22 cellular contexts compared by ENCODE assay signal in the genomic region with DNA sequence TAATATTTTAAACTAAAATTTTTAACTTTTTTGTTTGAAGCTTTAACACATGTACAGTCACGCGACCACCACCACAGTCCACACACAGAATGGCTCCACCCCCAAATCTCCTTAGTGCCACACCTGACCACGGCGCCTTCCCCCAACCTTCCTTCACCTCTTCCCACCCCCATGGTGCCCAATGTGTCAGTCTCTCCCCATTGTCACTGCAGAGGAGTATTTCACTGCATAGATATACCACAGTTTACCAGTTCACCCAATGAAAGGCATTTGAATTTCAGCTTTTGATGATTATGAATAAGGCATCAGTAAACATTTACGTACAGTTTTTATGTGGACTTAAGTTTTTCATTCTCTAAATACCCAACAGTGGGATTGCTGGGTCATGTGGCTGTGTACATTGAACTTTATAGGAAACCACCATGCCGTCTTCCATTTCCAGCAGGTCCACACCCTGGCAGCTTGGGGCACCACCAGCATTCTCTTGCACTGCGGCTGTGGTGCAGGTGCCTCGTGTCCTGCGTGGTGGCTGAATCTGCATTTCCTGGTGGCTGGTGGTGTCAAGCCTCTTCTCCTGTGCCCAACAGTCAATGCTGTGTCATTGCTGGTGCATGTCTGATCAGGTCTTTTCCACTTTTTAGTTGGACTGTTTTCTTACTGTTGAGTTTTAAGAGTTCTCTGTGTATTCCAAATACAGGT. TPM values are rescaled to one million over a fixed set of nuclear protein-coding genes. Genes with fewer than 3 reads are reported as not detected.
DNase-seq lines count a peak whose midpoint lies in the region; ATAC-seq, FAIRE-seq and TF ChIP-seq lines count a peak whose summit lies in the region.
"Had no signal": no experiment of that assay in that cellular context is flagged by ENCODE, and none has a peak within 500 bp of the region (broad histone marks: within the 10 kb centered on the region; RNA-seq: fewer than 3 reads in every experiment).

No MANE protein-coding gene starts in this region.

- WGBS in K562 (ENCODE audit: insufficient coverage, low coverage, missing lambda C conversion rate), result 98% methylated on average over 9 of the region's 9 CpGs

- no TSS peak for BruUV-seq in K562 (replicated peaks; lab: Mats Ljungman, UMichigan)

- no peak for TF ChIP-seq EP300 in K562 (IDR thresholded peaks at IDR 0.05; ENCODE audit: low read length)

- POLR2A ChIA-PET in activated CD4-positive, alpha-beta T cell treated with anti-CD3 and anti-CD28 coated beads for 36 hours (lab: Charles Lee), result interaction anchor here (0.7 kb wide), 1 partner anchor 17 kb away, joined by 4 read pairs; no protein-coding TSS in a partner anchor
- POLR2A ChIA-PET in K562 (lab: Yijun Ruan, JAX), result interaction anchor here (0.7 to 3.0 kb wide), 3 partner anchors 11 to 63 kb away, joined by 3 to 17 read pairs (median 3); no protein-coding TSS in a partner anchor

- intact Hi-C loops in activated CD4-positive, alpha-beta T cell treated with anti-CD3 and anti-CD28 coated beads for 36 hours (cut with DNase I, micrococcal nuclease), result no loop called here
- intact Hi-C loops in activated CD4-positive, alpha-beta T cell treated with anti-CD3 and anti-CD28 coated beads, Interleukin-2, amount 10 ng/mL, durations not matched to agents 24 days and 14 days (cut with micrococcal nuclease), result no loop called here
- intact Hi-C loops in K562 (cut with micrococcal nuclease) (no loop called here), natural killer cell (cut with micrococcal nuclease) (no loop called here)

- H3K4me3 Mint-ChIP-seq in activated CD4-positive, alpha-beta T cell treated with anti-CD3 and anti-CD28 coated beads for 36 hours, result no peak overlapping the region
- no peak overlapping the region for H3K4me3 Mint-ChIP-seq in activated CD4-positive, alpha-beta T cell treated with anti-CD3 and anti-CD28 coated beads, Interleukin-2, amount 10 ng/mL, durations not matched to agents 24 days and 14 days
- H3K4me3 Mint-ChIP-seq in natural killer cell, result no peak overlapping the region

- peak overlapping the region; percentile 43 for H3K27ac Mint-ChIP-seq in activated CD4-positive, alpha-beta T cell treated with anti-CD3 and anti-CD28 coated beads for 36 hours
- no peak overlapping the region for H3K27ac Mint-ChIP-seq in activated CD4-positive, alpha-beta T cell treated with anti-CD3 and anti-CD28 coated beads, Interleukin-2, amount 10 ng/mL, durations not matched to agents 24 days and 14 days
- H3K27ac Mint-ChIP-seq in natural killer cell, result peak overlapping the region; percentile 60 to 73

- H3K36me3 Mint-ChIP-seq in activated CD4-positive, alpha-beta T cell treated with anti-CD3 and anti-CD28 coated beads for 36 hours (ENCODE audit: low read depth), result peaks cover 66% of the 10 kb centered on the region
- H3K36me3 Mint-ChIP-seq in activated CD4-positive, alpha-beta T cell treated with anti-CD3 and anti-CD28 coated beads, Interleukin-2, amount 10 ng/mL, durations not matched to agents 24 days and 14 days (ENCODE audit: low read depth), result peaks cover 61% of the 10 kb centered on the region
- no peaks in the 10 kb centered on the region for H3K36me3 Mint-ChIP-seq in natural killer cell

- no peaks in the 10 kb centered on the region for H3K9me1 ChIP-seq in K562 (ENCODE audit: control insufficient read depth, insufficient read depth, low read length)

- no peak for TF ChIP-seq RAD21 in K562 (CRISPR knock-in tag; conservative IDR thresholded peaks at IDR 0.05 in 1 of 2, IDR thresholded peaks at IDR 0.05 in 1 of 2)

- H3K4me2 ChIP-seq in DND-41 (ENCODE audit: insufficient read depth, low read length) (peak overlapping the region; percentile 19; the same call in 1 of the 2 replicates), K562 (ENCODE audit: insufficient read depth, low read length) (no peak overlapping the region; the same call in 1 of the 2 replicates)

- H4K20me1 ChIP-seq in DND-41 (ENCODE audit: insufficient read depth, low read length), result peaks cover 83% of the 10 kb centered on the region
- H4K20me1 ChIP-seq in K562 (replicated peaks; ENCODE audit: control insufficient read depth, insufficient read depth, low read length), result peaks cover 4% of the 10 kb centered on the region; the same call in 1 of the 2 replicates

- CTCF ChIA-PET in activated CD4-positive, alpha-beta T cell treated with anti-CD3 and anti-CD28 coated beads for 36 hours (lab: Charles Lee), result interaction anchor here (0.7 kb wide), 1 partner anchor 34 kb away, joined by 3 read pairs; no protein-coding TSS in a partner anchor
- CTCF ChIA-PET in K562 (lab: Yijun Ruan, JAX; ENCODE audit: low intra/inter-chr PET ratio), result no interaction called here

- H3K79me2 ChIP-seq in DND-41 (ENCODE audit: insufficient read depth, low read length) (peaks cover 95% of the 10 kb centered on the region), K562 (ENCODE audit: control insufficient read depth, insufficient read depth, low read length) (peaks cover 92% of the 10 kb centered on the region)

- H3K27ac ChIP-seq in DND-41 (ENCODE audit: low read length), result peak overlapping the region; percentile 18; the same call in 1 of the 2 replicates
- no peak overlapping the region for H3K27ac ChIP-seq in K562 (ENCODE audit: extremely low read depth, low read depth, low read length)
- H3K27ac ChIP-seq: BLaER1 treated with 17β-estradiol and CSF1 and Interleukin-3, amounts not matched to agents 10 nM and 100 nM; Peyer's patch; vagina had no signal

- H3K36me3 ChIP-seq in DND-41 (ENCODE audit: insufficient read depth, low read length) (peaks cover 87% of the 10 kb centered on the region), K562 (ENCODE audit: control insufficient read depth, insufficient read depth, low read length) (peaks cover 85% of the 10 kb centered on the region)

- H3K4me1 Mint-ChIP-seq in activated CD4-positive, alpha-beta T cell treated with anti-CD3 and anti-CD28 coated beads for 36 hours, result peaks cover 61% of the 10 kb centered on the region
- peaks cover 39% of the 10 kb centered on the region for H3K4me1 Mint-ChIP-seq in activated CD4-positive, alpha-beta T cell treated with anti-CD3 and anti-CD28 coated beads, Interleukin-2, amount 10 ng/mL, durations not matched to agents 24 days and 14 days
- H3K4me1 Mint-ChIP-seq in natural killer cell, result peaks cover 53 to 69% of the 10 kb centered on the region in 2 donors

- H3K9me3 ChIP-seq in DND-41 (ENCODE audit: insufficient read depth, low read length, severe bottlenecking), result no peaks in the 10 kb centered on the region
- H3K9me3 ChIP-seq in K562 (replicated peaks; ENCODE audit: control insufficient read depth, insufficient read depth, low read depth, low read length), result peaks cover 3% of the 10 kb centered on the region
- H3K9me3 ChIP-seq: Peyer's patch, vagina had no signal

- H2AFZ ChIP-seq in DND-41 (ENCODE audit: low read depth, low read length), result no peak overlapping the region
- H2AFZ ChIP-seq in K562 (ENCODE audit: low read depth, low read length), result no peak overlapping the region

- no peaks in the 10 kb centered on the region for H3K9me3 Mint-ChIP-seq in activated CD4-positive, alpha-beta T cell treated with anti-CD3 and anti-CD28 coated beads for 36 hours (ENCODE audit: low read depth)
- no peaks in the 10 kb centered on the region for H3K9me3 Mint-ChIP-seq in activated CD4-positive, alpha-beta T cell treated with anti-CD3 and anti-CD28 coated beads, Interleukin-2, amount 10 ng/mL, durations not matched to agents 24 days and 14 days
- no peaks in the 10 kb centered on the region for H3K9me3 Mint-ChIP-seq in natural killer cell

- H3K4me1 ChIP-seq in DND-41 (ENCODE audit: insufficient read depth, low read length), result peaks cover 27% of the 10 kb centered on the region
- peaks cover 6 to 26% of the 10 kb centered on the region in 2 experiments; a peak in 4 of 5 replicates for H3K4me1 ChIP-seq in K562 (replicated peaks in 1 of 2; ENCODE audit: control insufficient read depth in 2 of 2, insufficient read depth in 2 of 2, low read length in 2 of 2)

- H3K27me3 Mint-ChIP-seq in activated CD4-positive, alpha-beta T cell treated with anti-CD3 and anti-CD28 coated beads for 36 hours, result no peaks in the 10 kb centered on the region
- H3K27me3 Mint-ChIP-seq in activated CD4-positive, alpha-beta T cell treated with anti-CD3 and anti-CD28 coated beads, Interleukin-2, amount 10 ng/mL, durations not matched to agents 24 days and 14 days, result no peaks in the 10 kb centered on the region
- no peaks in the 10 kb centered on the region for H3K27me3 Mint-ChIP-seq in natural killer cell (ENCODE audit: low read depth in 2 of 2)

- H3K27me3 ChIP-seq in DND-41 (ENCODE audit: insufficient read depth, low read length, poor library complexity) (no peaks in the 10 kb centered on the region), K562 (ENCODE audit: control insufficient read depth in 2 of 2, insufficient read depth in 2 of 2, low read length in 2 of 2) (no peaks in the 10 kb centered on the region)
- H3K27me3 ChIP-seq: BLaER1 treated with 17β-estradiol and CSF1 and Interleukin-3, amounts not matched to agents 10 nM and 100 nM; Peyer's patch; vagina had no signal

- in situ Hi-C loops in K562 (cut with MboI), result no loop called here

- H3K9ac ChIP-seq in DND-41 (ENCODE audit: low read depth, low read length) (no peak overlapping the region), K562 (ENCODE audit: insufficient read depth in 1 of 2, low read depth in 2 of 2, low read length in 2 of 2) (0 out of 4 replicates have a peak overlapping the region, but pooled peaks of 1 of the 2 experiments have one; percentile 55)
- H3K9ac ChIP-seq: BLaER1 treated with 17β-estradiol and CSF1 and Interleukin-3, amounts not matched to agents 10 nM and 100 nM had no signal

- TF ChIP-seq CTCF in DND-41 (IDR thresholded peaks at IDR 0.05; ENCODE audit: borderline replicate concordance, extremely low read depth, low read length, poor library complexity, severe bottlenecking), result no peak
- TF ChIP-seq CTCF in K562 (IDR thresholded peaks at IDR 0.05 in 2 of 3, conservative IDR thresholded peaks at IDR 0.05 in 1 of 3; ENCODE audit: insufficient read depth in 2 of 3, low read depth in 1 of 3, low read length in 3 of 3), result no peak
- TF ChIP-seq CTCF in natural killer cell (IDR thresholded peaks at IDR 0.05), result no peak

- H3K4me3 ChIP-seq in DND-41 (ENCODE audit: low read depth in 1 of 2, low read length in 2 of 2), result no peak overlapping the region
- H3K4me3 ChIP-seq in K562, result no peak overlapping the region
- H3K4me3 ChIP-seq: BLaER1 treated with 17β-estradiol and CSF1 and Interleukin-3, amounts not matched to agents 10 nM and 100 nM; Peyer's patch; vagina had no signal

- FAIRE-seq in K562 (lab: Jason Lieb, UNC), result no peak
- FAIRE-seq: A204.1, small intestine had no signal

- no peak for DNase-seq in activated CD4-positive, alpha-beta T cell treated with anti-CD3 and anti-CD28 coated beads for 36 hours
- DNase-seq in activated CD4-positive, alpha-beta T cell treated with anti-CD3 and anti-CD28 coated beads, Interleukin-2, amount 10 ng/mL, durations not matched to agents 24 days and 14 days, result no peak
- no peak for DNase-seq in DND-41
- DNase-seq in K562 (ENCODE audit: extremely low read depth in 1 of 4, low spot score in 3 of 4), result no peak
- DNase-seq in natural killer cell, result no peak
- DNase-seq: activated naive CD4-positive, alpha-beta T cell treated with anti-CD3 and anti-CD28 coated beads, Interleukin-2, amount 50 U/mL, for 16 hours; cortex of kidney; kidney glomerular epithelial cell; NCI-H187 treated with DMSO at 0.1 percent for 48 hours; NCI-H226; small intestine; stimulated activated CD4-positive, alpha-beta T cell treated with anti-CD3 and anti-CD28 coated beads, Interleukin-4, amount 100 ng/mL, for 24 hours; T1000 had no signal

- no peak for ATAC-seq in activated CD4-positive, alpha-beta T cell treated with anti-CD3 and anti-CD28 coated beads for 36 hours
- ATAC-seq in DND-41 (ENCODE audit: insufficient read depth, low read depth) (no peak), K562 (no peak), natural killer cell (no peak), HG02970 (IDR thresholded peaks at IDR 0.05; ENCODE audit: low FRiP score, unreplicated experiment) (no peak), HG02852 (IDR thresholded peaks at IDR 0.05; ENCODE audit: unreplicated experiment) (no peak)
- ATAC-seq in activated CD4-positive, CD25-positive, alpha-beta regulatory T cell treated with anti-CD3 and anti-CD28 coated beads, Interleukin-2, amount 50 U/mL, for 24 hours, result no peak
- ATAC-seq: HCT116 had no signal

- TF ChIP-seq POLR2A in K562 (conservative IDR thresholded peaks at IDR 0.05), result 0 out of 2 replicates have a peak, but pooled peaks have one; percentile 22

RNA-seq across cellular contexts. Expression of a gene that starts 49.0 kb away (rescaled TPM):
- under 1 TPM; 0.28 to 0.50 TPM for total RNA-seq in activated CD4-positive, alpha-beta T cell treated with anti-CD3 and anti-CD28 coated beads for 36 hours
- 1.0 and 1.7 TPM in 2 replicates for total RNA-seq in activated CD4-positive, alpha-beta T cell treated with anti-CD3 and anti-CD28 coated beads, Interleukin-2, amount 10 ng/mL, durations not matched to agents 24 days and 14 days
- total RNA-seq in K562 (2011; cell fraction: chromatin; rRNA removed; ENCODE audit: low replicate concordance), result 1.1 and 1.5 TPM in 2 replicates
- 0.92 and 1.3 TPM in 2 replicates for total RNA-seq in K562 (2011; cell fraction: nucleolus; rRNA removed)
- 0.61 and 0.73 TPM in 2 replicates for total RNA-seq in K562 (2011; cell fraction: nucleoplasm; rRNA removed)
- total RNA-seq in K562 (2014; rRNA removed) (0.61 and 1.00 TPM in 2 replicates), K562 (2014; rRNA removed; fragmentation: Illumina TruSeq; extraction: Trizol) (not detected in 2 replicates), K562 (2015; rRNA removed; fragmentation: Illumina TruSeq; extraction: Trizol) (0.07 and 0.23 TPM in 2 replicates), K562 (2021) (2.1 and 3.3 TPM in 2 replicates), natural killer cell (not detected)
- polyA plus RNA-seq in K562 (2011; rRNA removed) (0.17 and 0.23 TPM in 2 replicates), K562 (2014; fragmentation: Illumina TruSeq; extraction: Trizol) (0.12 and 0.21 TPM in 2 replicates), K562 (2014; fragmentation: Nextera tagmentation; extraction: Ambion mirVana) (under 1 TPM in 1 of 2 experiments, not detected in 1; 0.03 TPM), K562 (2014; rRNA removed) (0.55 and 1.3 TPM in 2 replicates)
- polyA plus RNA-seq in K562 (2011; cell fraction: cytosol; rRNA removed), result 0.04 and 0.33 TPM in 2 replicates
- polyA plus RNA-seq in K562 (2011; cell fraction: nucleus; rRNA removed), result 1.2 and 4.9 TPM in 2 replicates
- 0.50 and 1.6 TPM in 2 replicates for polyA plus RNA-seq in K562 (2012)
- 0.18 TPM in 1 of 2 replicates, not detected in the other for polyA minus RNA-seq in K562 (2011; rRNA and poly(A)+ RNA removed)
- polyA minus RNA-seq in K562 (2011; cell fraction: cytosol; rRNA and poly(A)+ RNA removed), result 2.2 TPM in 1 of 2 replicates, not detected in the other
- polyA minus RNA-seq in K562 (2011; cell fraction: nucleus; rRNA and poly(A)+ RNA removed), result 0.27 TPM in 1 of 2 replicates, not detected in the other
- total RNA-seq: fibroblast of villous mesenchyme had no signal
